16 cellular contexts compared by ENCODE assay signal in the genomic region with DNA sequence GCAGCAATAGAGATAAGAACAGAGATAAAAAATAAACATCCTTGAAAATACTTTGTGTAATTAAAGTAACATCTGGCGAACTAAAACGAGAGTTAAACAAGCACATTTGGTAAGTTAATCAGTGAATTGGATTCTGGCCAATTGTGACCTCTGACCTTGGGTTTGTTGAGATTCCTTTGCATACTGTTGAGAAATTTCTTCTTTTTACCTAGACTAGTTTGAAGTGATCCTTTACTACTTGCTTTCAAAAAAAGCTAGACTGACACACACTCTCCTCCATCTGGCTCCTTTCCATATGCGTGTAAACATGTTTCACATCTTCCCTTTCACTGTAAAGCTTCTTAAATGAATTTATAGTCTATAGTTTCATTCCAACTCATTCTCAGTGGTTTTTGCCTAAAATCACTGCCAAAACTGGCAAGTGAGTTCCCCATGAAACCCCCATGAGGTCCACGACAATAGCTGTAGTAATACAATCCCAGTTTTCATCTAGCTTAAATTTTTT. TPM values are rescaled to one million over a fixed set of nuclear protein-coding genes. Genes with fewer than 3 reads are reported as not detected.
DNase-seq lines count a peak whose midpoint lies in the region; ATAC-seq and TF ChIP-seq lines count a peak whose summit lies in the region.
"Had no signal": no experiment of that assay in that cellular context is flagged by ENCODE, and none has a peak within 500 bp of the region (broad histone marks: within the 10 kb centered on the region; RNA-seq: fewer than 3 reads in every experiment).

No MANE protein-coding gene starts in this region.

- H3K4me3 ChIP-seq in fibroblast of pulmonary artery (replicated peaks; ENCODE audit: low read depth, low read length) (no peak overlapping the region), Peyer's patch (no peak overlapping the region)

- DNase-seq in fibroblast of pulmonary artery (ENCODE audit: low read depth) (peak; percentile 28), mucosa of gallbladder (ENCODE audit: low spot score) (no peak), A172 (ENCODE audit: low spot score) (no peak), Peyer's patch (no peak)
- DNase-seq in activated T-cell treated with anti-CD3 and anti-CD28 coated beads, Interleukin-2, amount 50 U/mL, for 24 hours = no peak
- DNase-seq: activated CD8-positive, alpha-beta memory T cell treated with anti-CD3 and anti-CD28 coated beads for 24 hours; CD4-positive, alpha-beta T cell; NCI-H2029; stimulated activated CD4-positive, alpha-beta T cell treated with anti-CD3 and anti-CD28 coated beads, Interleukin-2, amount 100 ng/mL, for 48 hours; stimulated activated naive CD8-positive, alpha-beta T cell treated with anti-CD3 and anti-CD28 coated beads, Interleukin-15, Interleukin-2, amounts not matched to agents 100 U/mL and 50 U/mL, for 24 hours; T-helper 17 cell had no signal

- H3K9me3 ChIP-seq in Peyer's patch = no peaks in the 10 kb centered on the region

- H3K36me3 ChIP-seq in Peyer's patch = no peaks in the 10 kb centered on the region

- no peak overlapping the region for H3K27ac Mint-ChIP-seq in activated T-cell treated with anti-CD3 and anti-CD28 coated beads, Interleukin-2, amount 50 U/mL, for 24 hours
- H3K27ac Mint-ChIP-seq: activated naive CD4-positive, alpha-beta T cell treated with anti-CD3 and anti-CD28 coated beads, Interleukin-2, amount 50 U/mL, for 24 hours; CD4-positive, alpha-beta T cell; T-helper 17 cell had no signal

- no peaks in the 10 kb centered on the region for H3K27me3 ChIP-seq in Peyer's patch

- H3K4me1 Mint-ChIP-seq in activated T-cell treated with anti-CD3 and anti-CD28 coated beads, Interleukin-2, amount 50 U/mL, for 24 hours (ENCODE audit: low read depth) = no peaks in the 10 kb centered on the region
- H3K4me1 Mint-ChIP-seq: activated naive CD4-positive, alpha-beta T cell treated with anti-CD3 and anti-CD28 coated beads, Interleukin-2, amount 50 U/mL, for 24 hours; T-helper 17 cell had no signal

- H3K9me3 Mint-ChIP-seq in activated T-cell treated with anti-CD3 and anti-CD28 coated beads, Interleukin-2, amount 50 U/mL, for 24 hours = peaks cover 3% of the 10 kb centered on the region
- H3K9me3 Mint-ChIP-seq: activated naive CD4-positive, alpha-beta T cell treated with anti-CD3 and anti-CD28 coated beads, Interleukin-2, amount 50 U/mL, for 24 hours had no signal

- peak; percentile 39 for ATAC-seq in GM18499 (IDR thresholded peaks at IDR 0.05; ENCODE audit: insufficient read depth, unreplicated experiment)
- ATAC-seq in GM21526 (IDR thresholded peaks at IDR 0.05; ENCODE audit: low FRiP score, unreplicated experiment) = peak; percentile 48
- ATAC-seq in HG03442 (IDR thresholded peaks at IDR 0.05; ENCODE audit: unreplicated experiment) = peak; percentile 68
- ATAC-seq: stimulated activated naive CD8-positive, alpha-beta T cell treated with anti-CD3 and anti-CD28 coated beads, Interleukin-15, Interleukin-2, amounts not matched to agents 100 U/mL and 50 U/mL, for 24 hours; T-helper 17 cell had no signal

- no peak for TF ChIP-seq POLR2A in Peyer's patch (IDR thresholded peaks at IDR 0.05)

- H3K4me3 Mint-ChIP-seq in activated T-cell treated with anti-CD3 and anti-CD28 coated beads, Interleukin-2, amount 50 U/mL, for 24 hours = no peak overlapping the region
- H3K4me3 Mint-ChIP-seq: activated naive CD4-positive, alpha-beta T cell treated with anti-CD3 and anti-CD28 coated beads, Interleukin-2, amount 50 U/mL, for 24 hours; CD4-positive, alpha-beta T cell; mesothelial cell of epicardium; T-helper 17 cell had no signal

- no peak for TF ChIP-seq CTCF in fibroblast of pulmonary artery (IDR thresholded peaks at IDR 0.05; ENCODE audit: low read length, missing control alignments)
- TF ChIP-seq CTCF in Peyer's patch (IDR thresholded peaks at IDR 0.05) = no peak

- no peak overlapping the region for H3K27ac ChIP-seq in Peyer's patch

- H3K36me3 Mint-ChIP-seq in activated T-cell treated with anti-CD3 and anti-CD28 coated beads, Interleukin-2, amount 50 U/mL, for 24 hours (ENCODE audit: low read depth) = no peaks in the 10 kb centered on the region
- H3K36me3 Mint-ChIP-seq: activated naive CD4-positive, alpha-beta T cell treated with anti-CD3 and anti-CD28 coated beads, Interleukin-2, amount 50 U/mL, for 24 hours; mesothelial cell of epicardium had no signal

- H3K4me1 ChIP-seq in Peyer's patch = no peaks in the 10 kb centered on the region

- H3K27me3 Mint-ChIP-seq in activated T-cell treated with anti-CD3 and anti-CD28 coated beads, Interleukin-2, amount 50 U/mL, for 24 hours = peaks cover 2% of the 10 kb centered on the region
- H3K27me3 Mint-ChIP-seq: CD4-positive, alpha-beta T cell had no signal

RNA-seq across cellular contexts. Expression of gene GBE1, which starts 17.3 kb away (rescaled TPM):
- 17.2 TPM for total RNA-seq in mucosa of gallbladder
- total RNA-seq in A172 (2014; rRNA removed; shearing (Covaris generic)) = 65.1 and 82.9 TPM in 2 replicates
- 10 to 100 TPM; 15.5 to 31.4 (median 20.0) TPM for total RNA-seq in Peyer's patch
